Comparison of ENCODE assay signal across 1 cellular context in the genomic region with DNA sequence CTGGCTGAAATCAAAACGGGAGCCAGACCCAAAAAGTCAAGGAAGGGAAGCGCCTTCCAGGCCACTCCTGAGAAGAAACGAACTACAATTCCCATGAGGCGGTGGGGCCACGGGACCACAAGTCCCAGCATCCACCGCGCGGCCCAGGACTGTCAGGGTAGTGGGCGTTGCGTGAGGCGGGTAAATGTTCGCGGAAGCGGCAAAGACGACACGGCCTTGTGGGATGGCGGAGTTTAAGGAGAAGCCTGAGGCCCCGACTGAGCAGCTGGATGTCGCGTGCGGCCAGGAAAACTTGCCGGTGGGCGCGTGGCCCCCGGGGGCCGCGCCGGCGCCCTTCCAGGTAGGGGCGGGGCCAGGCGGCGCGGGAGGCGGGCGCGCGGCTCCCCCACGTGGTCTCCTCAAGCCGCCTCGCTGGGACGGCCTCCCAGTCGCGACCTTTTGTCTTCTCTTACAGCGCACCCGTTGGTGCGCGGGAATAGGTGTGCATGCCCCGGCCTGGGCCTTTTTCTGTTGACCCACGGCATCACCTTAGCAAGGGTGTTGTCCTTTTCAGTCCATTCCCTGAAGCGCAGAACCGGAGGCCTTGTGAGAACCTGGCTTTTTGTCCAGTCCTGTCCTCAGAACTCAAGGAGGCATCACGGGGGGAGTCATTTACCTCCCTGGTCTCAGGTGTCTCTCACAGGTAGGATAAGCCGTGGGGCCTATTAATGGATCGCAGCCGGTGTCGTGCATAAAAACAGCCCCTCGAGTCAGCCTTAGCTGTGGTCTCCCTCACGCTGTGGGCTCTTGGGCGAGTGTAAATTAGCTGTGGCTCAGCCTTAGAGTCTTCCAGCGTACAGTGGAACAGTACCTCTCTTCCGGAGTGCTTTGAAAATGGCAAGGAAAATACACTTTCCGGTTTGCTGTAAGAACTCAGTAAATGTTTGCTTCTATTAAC.
TF ChIP-seq lines count a peak whose summit lies in the region.

A gene (plus strand): TSS at position 183 of the 937 bp plus-strand sequence. CDS start 2 bp downstream, at position 185.

TF ChIP-seq in HepG2, 621 proteins besides CTCF, POLR2A, EP300 and RAD21 (continued from another document and continues in another):
- TF ChIP-seq, protein P1, sequence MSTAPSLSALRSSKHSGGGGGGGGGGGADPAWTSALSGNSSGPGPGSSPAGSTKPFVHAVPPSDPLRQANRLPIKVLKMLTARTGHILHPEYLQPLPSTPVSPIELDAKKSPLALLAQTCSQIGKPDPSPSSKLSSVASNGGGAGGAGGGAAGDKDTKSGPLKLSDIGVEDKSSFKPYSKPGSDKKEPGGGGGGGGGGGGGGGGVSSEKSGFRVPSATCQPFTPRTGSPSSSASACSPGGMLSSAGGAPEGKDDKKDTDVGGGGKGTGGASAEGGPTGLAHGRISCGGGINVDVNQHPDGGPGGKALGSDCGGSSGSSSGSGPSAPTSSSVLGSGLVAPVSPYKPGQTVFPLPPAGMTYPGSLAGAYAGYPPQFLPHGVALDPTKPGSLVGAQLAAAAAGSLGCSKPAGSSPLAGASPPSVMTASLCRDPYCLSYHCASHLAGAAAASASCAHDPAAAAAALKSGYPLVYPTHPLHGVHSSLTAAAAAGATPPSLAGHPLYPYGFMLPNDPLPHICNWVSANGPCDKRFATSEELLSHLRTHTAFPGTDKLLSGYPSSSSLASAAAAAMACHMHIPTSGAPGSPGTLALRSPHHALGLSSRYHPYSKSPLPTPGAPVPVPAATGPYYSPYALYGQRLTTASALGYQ (CRISPR knock-in tag; IDR thresholded peaks at IDR 0.05), result no peak
- TF ChIP-seq PLRG1 (conservative IDR thresholded peaks at IDR 0.05) (no peak), ZFP62 (CRISPR knock-in tag; IDR thresholded peaks at IDR 0.05) (no peak), YEATS4 (CRISPR knock-in tag; IDR thresholded peaks at IDR 0.05; ENCODE audit: borderline replicate concordance) (peak; percentile 83), TCF12 (IDR thresholded peaks at IDR 0.05) (no peak), TCF12 (CRISPR knock-in tag; IDR thresholded peaks at IDR 0.05) (0 out of 2 replicates have a peak, but pooled peaks have one; percentile 33), ZNF558 (CRISPR knock-in tag; IDR thresholded peaks at IDR 0.05; ENCODE audit: borderline replicate concordance) (0 out of 2 replicates have a peak, but pooled peaks have one; percentile 9), SKI (IDR thresholded peaks at IDR 0.05; ENCODE audit: partially characterized antibody) (peak; percentile 46), ZNF557 (CRISPR knock-in tag; IDR thresholded peaks at IDR 0.05) (no peak), BHLHE40 (IDR thresholded peaks at IDR 0.05; ENCODE audit: low read length) (0 out of 2 replicates have a peak, but pooled peaks have one; percentile 13), ZNF430 (CRISPR knock-in tag; IDR thresholded peaks at IDR 0.05) (peak; percentile 76), SAFB2 (CRISPR knock-in tag; IDR thresholded peaks at IDR 0.05; ENCODE audit: borderline replicate concordance, low read depth) (no peak), ZKSCAN5 (CRISPR knock-in tag; IDR thresholded peaks at IDR 0.05) (no peak), ZNF749 (CRISPR knock-in tag; IDR thresholded peaks at IDR 0.05; ENCODE audit: borderline replicate concordance) (peak; percentile 41; the same call in 1 of the 2 replicates), MAF1 (CRISPR knock-in tag; IDR thresholded peaks at IDR 0.05; ENCODE audit: borderline replicate concordance) (no peak), ZNF563 (CRISPR knock-in tag; IDR thresholded peaks at IDR 0.05) (peak; percentile 73; the same call in 1 of the 2 replicates), IRF2 (CRISPR knock-in tag; IDR thresholded peaks at IDR 0.05) (peak; percentile 80), FLYWCH1 (CRISPR knock-in tag; IDR thresholded peaks at IDR 0.05) (no peak), SP5 (CRISPR knock-in tag; IDR thresholded peaks at IDR 0.05; ENCODE audit: borderline replicate concordance, low read depth) (no peak; the same call in 1 of the 2 replicates), ZMAT3 (CRISPR knock-in tag; conservative IDR thresholded peaks at IDR 0.05) (no peak), ZFP36 (IDR thresholded peaks at IDR 0.05; ENCODE audit: borderline replicate concordance, low read depth, low read length, partially characterized antibody) (no peak), ZNF326 (CRISPR knock-in tag; IDR thresholded peaks at IDR 0.05; ENCODE audit: borderline replicate concordance) (no peak), ZNF235 (CRISPR knock-in tag; IDR thresholded peaks at IDR 0.05; ENCODE audit: borderline replicate concordance) (no peak), ZNF781 (CRISPR knock-in tag; IDR thresholded peaks at IDR 0.05; ENCODE audit: borderline replicate concordance, not compliant biosample characterization) (no peak), PAF1 (CRISPR knock-in tag; IDR thresholded peaks at IDR 0.05) (no peak), HOXD1 (CRISPR knock-in tag; IDR thresholded peaks at IDR 0.05) (no peak), RBM39 (IDR thresholded peaks at IDR 0.05; ENCODE audit: low read depth, low read length, poor library complexity, severe bottlenecking) (no peak), HDAC1 (CRISPR knock-in tag; IDR thresholded peaks at IDR 0.05) (peak; percentile 56), PAX8 (CRISPR knock-in tag; IDR thresholded peaks at IDR 0.05; ENCODE audit: borderline replicate concordance) (no peak), ZNF577 (CRISPR knock-in tag; IDR thresholded peaks at IDR 0.05; ENCODE audit: borderline replicate concordance, low read depth) (no peak), ZSCAN31 (CRISPR knock-in tag; IDR thresholded peaks at IDR 0.05; ENCODE audit: low read depth) (no peak), EED (CRISPR knock-in tag; IDR thresholded peaks at IDR 0.05) (peak; percentile 77; the same call in 1 of the 2 replicates), ZNF17 (CRISPR knock-in tag; IDR thresholded peaks at IDR 0.05) (no peak), IKZF4 (CRISPR knock-in tag; IDR thresholded peaks at IDR 0.05; ENCODE audit: borderline replicate concordance, low read depth, not compliant biosample characterization) (no peak), HNRNPK (IDR thresholded peaks at IDR 0.05; ENCODE audit: low read depth, low read length, poor library complexity, severe bottlenecking) (no peak), ZNF431 (CRISPR knock-in tag; IDR thresholded peaks at IDR 0.05; ENCODE audit: borderline replicate concordance, low read depth) (no peak), EEA1 (CRISPR knock-in tag; IDR thresholded peaks at IDR 0.05; ENCODE audit: borderline replicate concordance) (no peak)
- TF ChIP-seq, protein P2, sequence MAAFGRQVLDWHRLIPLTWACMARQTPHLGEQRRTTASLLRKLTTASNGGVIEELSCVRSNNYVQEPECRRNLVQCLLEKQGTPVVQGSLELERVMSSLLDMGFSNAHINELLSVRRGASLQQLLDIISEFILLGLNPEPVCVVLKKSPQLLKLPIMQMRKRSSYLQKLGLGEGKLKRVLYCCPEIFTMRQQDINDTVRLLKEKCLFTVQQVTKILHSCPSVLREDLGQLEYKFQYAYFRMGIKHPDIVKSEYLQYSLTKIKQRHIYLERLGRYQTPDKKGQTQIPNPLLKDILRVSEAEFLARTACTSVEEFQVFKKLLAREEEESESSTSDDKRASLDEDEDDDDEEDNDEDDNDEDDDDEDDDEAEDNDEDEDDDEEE (CRISPR knock-in tag; IDR thresholded peaks at IDR 0.05), result no peak; the same call in 1 of the 2 replicates
- TF ChIP-seq, protein P3, sequence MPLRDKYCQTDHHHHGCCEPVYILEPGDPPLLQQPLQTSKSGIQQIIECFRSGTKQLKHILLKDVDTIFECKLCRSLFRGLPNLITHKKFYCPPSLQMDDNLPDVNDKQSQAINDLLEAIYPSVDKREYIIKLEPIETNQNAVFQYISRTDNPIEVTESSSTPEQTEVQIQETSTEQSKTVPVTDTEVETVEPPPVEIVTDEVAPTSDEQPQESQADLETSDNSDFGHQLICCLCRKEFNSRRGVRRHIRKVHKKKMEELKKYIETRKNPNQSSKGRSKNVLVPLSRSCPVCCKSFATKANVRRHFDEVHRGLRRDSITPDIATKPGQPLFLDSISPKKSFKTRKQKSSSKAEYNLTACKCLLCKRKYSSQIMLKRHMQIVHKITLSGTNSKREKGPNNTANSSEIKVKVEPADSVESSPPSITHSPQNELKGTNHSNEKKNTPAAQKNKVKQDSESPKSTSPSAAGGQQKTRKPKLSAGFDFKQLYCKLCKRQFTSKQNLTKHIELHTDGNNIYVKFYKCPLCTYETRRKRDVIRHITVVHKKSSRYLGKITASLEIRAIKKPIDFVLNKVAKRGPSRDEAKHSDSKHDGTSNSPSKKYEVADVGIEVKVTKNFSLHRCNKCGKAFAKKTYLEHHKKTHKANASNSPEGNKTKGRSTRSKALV (CRISPR knock-in tag; IDR thresholded peaks at IDR 0.05), result no peak
- TF ChIP-seq, protein P4, sequence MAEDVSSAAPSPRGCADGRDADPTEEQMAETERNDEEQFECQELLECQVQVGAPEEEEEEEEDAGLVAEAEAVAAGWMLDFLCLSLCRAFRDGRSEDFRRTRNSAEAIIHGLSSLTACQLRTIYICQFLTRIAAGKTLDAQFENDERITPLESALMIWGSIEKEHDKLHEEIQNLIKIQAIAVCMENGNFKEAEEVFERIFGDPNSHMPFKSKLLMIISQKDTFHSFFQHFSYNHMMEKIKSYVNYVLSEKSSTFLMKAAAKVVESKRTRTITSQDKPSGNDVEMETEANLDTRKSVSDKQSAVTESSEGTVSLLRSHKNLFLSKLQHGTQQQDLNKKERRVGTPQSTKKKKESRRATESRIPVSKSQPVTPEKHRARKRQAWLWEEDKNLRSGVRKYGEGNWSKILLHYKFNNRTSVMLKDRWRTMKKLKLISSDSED (CRISPR knock-in tag; IDR thresholded peaks at IDR 0.05), result no peak
- TF ChIP-seq, protein P5, sequence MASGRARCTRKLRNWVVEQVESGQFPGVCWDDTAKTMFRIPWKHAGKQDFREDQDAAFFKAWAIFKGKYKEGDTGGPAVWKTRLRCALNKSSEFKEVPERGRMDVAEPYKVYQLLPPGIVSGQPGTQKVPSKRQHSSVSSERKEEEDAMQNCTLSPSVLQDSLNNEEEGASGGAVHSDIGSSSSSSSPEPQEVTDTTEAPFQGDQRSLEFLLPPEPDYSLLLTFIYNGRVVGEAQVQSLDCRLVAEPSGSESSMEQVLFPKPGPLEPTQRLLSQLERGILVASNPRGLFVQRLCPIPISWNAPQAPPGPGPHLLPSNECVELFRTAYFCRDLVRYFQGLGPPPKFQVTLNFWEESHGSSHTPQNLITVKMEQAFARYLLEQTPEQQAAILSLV (CRISPR knock-in tag; IDR thresholded peaks at IDR 0.05; ENCODE audit: borderline replicate concordance), result no peak; the same call in 1 of the 2 replicates
- TF ChIP-seq, protein P6, sequence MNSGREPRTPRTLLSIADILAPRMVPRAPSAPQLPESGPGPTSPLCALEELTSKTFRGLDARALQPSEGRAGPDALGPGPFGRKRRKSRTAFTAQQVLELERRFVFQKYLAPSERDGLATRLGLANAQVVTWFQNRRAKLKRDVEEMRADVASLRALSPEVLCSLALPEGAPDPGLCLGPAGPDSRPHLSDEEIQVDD (CRISPR knock-in tag; IDR thresholded peaks at IDR 0.05; ENCODE audit: borderline replicate concordance), result no peak
- TF ChIP-seq, protein P7, sequence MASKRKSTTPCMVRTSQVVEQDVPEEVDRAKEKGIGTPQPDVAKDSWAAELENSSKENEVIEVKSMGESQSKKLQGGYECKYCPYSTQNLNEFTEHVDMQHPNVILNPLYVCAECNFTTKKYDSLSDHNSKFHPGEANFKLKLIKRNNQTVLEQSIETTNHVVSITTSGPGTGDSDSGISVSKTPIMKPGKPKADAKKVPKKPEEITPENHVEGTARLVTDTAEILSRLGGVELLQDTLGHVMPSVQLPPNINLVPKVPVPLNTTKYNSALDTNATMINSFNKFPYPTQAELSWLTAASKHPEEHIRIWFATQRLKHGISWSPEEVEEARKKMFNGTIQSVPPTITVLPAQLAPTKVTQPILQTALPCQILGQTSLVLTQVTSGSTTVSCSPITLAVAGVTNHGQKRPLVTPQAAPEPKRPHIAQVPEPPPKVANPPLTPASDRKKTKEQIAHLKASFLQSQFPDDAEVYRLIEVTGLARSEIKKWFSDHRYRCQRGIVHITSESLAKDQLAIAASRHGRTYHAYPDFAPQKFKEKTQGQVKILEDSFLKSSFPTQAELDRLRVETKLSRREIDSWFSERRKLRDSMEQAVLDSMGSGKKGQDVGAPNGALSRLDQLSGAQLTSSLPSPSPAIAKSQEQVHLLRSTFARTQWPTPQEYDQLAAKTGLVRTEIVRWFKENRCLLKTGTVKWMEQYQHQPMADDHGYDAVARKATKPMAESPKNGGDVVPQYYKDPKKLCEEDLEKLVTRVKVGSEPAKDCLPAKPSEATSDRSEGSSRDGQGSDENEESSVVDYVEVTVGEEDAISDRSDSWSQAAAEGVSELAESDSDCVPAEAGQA (IDR thresholded peaks at IDR 0.05; ENCODE audit: low read depth), result no peak
- TF ChIP-seq, protein P7 (CRISPR knock-in tag; IDR thresholded peaks at IDR 0.05; ENCODE audit: borderline replicate concordance), result no peak
- TF ChIP-seq, protein P8, sequence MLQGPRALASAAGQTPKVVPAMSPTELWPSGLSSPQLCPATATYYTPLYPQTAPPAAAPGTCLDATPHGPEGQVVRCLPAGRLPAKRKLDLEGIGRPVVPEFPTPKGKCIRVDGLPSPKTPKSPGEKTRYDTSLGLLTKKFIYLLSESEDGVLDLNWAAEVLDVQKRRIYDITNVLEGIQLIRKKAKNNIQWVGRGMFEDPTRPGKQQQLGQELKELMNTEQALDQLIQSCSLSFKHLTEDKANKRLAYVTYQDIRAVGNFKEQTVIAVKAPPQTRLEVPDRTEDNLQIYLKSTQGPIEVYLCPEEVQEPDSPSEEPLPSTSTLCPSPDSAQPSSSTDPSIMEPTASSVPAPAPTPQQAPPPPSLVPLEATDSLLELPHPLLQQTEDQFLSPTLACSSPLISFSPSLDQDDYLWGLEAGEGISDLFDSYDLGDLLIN (CRISPR knock-in tag; IDR thresholded peaks at IDR 0.05; ENCODE audit: borderline replicate concordance), result no peak; the same call in 1 of the 2 replicates
- TF ChIP-seq, protein P9, sequence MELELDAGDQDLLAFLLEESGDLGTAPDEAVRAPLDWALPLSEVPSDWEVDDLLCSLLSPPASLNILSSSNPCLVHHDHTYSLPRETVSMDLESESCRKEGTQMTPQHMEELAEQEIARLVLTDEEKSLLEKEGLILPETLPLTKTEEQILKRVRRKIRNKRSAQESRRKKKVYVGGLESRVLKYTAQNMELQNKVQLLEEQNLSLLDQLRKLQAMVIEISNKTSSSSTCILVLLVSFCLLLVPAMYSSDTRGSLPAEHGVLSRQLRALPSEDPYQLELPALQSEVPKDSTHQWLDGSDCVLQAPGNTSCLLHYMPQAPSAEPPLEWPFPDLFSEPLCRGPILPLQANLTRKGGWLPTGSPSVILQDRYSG (CRISPR knock-in tag; IDR thresholded peaks at IDR 0.05), result peak; percentile 65; the same call in 1 of the 2 replicates
